ENCODE assay signal across 8 cellular contexts in genomic region chr3:150763122-150763840, GRCh38. TPM values are rescaled to one million over a fixed set of nuclear protein-coding genes. Genes with fewer than 3 reads are reported as not detected.
DNase-seq lines count a peak whose midpoint lies in the region; ATAC-seq and TF ChIP-seq lines count a peak whose summit lies in the region.

A gene with protein sequence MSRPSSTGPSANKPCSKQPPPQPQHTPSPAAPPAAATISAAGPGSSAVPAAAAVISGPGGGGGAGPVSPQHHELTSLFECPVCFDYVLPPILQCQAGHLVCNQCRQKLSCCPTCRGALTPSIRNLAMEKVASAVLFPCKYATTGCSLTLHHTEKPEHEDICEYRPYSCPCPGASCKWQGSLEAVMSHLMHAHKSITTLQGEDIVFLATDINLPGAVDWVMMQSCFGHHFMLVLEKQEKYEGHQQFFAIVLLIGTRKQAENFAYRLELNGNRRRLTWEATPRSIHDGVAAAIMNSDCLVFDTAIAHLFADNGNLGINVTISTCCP (minus strand): TSS chr3:150763169. CDS start chr3:150762849, 320 bp downstream.

- peak; percentile 97 for DNase-seq in GM06990 (ENCODE audit: extremely low read depth, insufficient read length)
- DNase-seq in HFF-Myc (ENCODE audit: extremely low read depth, low read depth), result peak; percentile 78
- DNase-seq in NB4 (ENCODE audit: low read depth), result peak; percentile 95
- DNase-seq in SKM-1 (lab: John Stamatoyannopoulos, UW; ENCODE audit: unreplicated experiment), result peak; percentile 90
- peak; percentile 89 to 95 for DNase-seq in activated naive CD4-positive, alpha-beta T cell treated with anti-CD3 and anti-CD28 coated beads, Interleukin-2, amount 50 U/mL, for 72 hours (ENCODE audit: low spot score in 2 of 2)
- peak; percentile 94 for DNase-seq in glomerular visceral epithelial cell (ENCODE audit: extremely low spot score)
- peak; percentile 97 for DNase-seq in osteocyte (ENCODE audit: extremely low spot score, unreplicated experiment)
- DNase-seq in thoracic aorta (ENCODE audit: low spot score), result peak; percentile 70

- H3K27ac ChIP-seq in thoracic aorta, result peak within 1 kb of the TSS; percentile 92 to 94

- H3K4me1 Mint-ChIP-seq in osteocyte (ENCODE audit: unreplicated experiment), result peaks cover 37% of the 10 kb centered on the region

- H3K27me3 Mint-ChIP-seq in osteocyte (ENCODE audit: unreplicated experiment), result no peaks in the 10 kb centered on the region

- peak; percentile 71 to 76 for ATAC-seq in activated naive CD4-positive, alpha-beta T cell treated with anti-CD3 and anti-CD28 coated beads, Interleukin-2, amount 50 U/mL, for 72 hours
- ATAC-seq in thoracic aorta (ENCODE audit: insufficient number of reproducible peaks, low FRiP score, low read depth), result peak; percentile 93

- TF ChIP-seq POLR2A in NB4 (IDR thresholded peaks at IDR 0.05; ENCODE audit: extremely low read depth, insufficient read length), result peak; percentile 73

- peak within 1 kb of the TSS; percentile 99 for H3K4me3 Mint-ChIP-seq in osteocyte (ENCODE audit: unreplicated experiment)

- no peaks in the 10 kb centered on the region for H3K9me3 ChIP-seq in thoracic aorta

- H3K36me3 ChIP-seq in GM06990 (ENCODE audit: control insufficient read depth, insufficient read depth, low read length) (no peaks in the 10 kb centered on the region), thoracic aorta (no peaks in the 10 kb centered on the region)

- H3K4me1 ChIP-seq in thoracic aorta (ENCODE audit: control insufficient read depth in 1 of 2, low read depth in 2 of 2), result peaks cover 18 to 40% of the 10 kb centered on the region in 2 donors

- no peaks in the 10 kb centered on the region for H3K9me3 Mint-ChIP-seq in activated naive CD4-positive, alpha-beta T cell treated with anti-CD3 and anti-CD28 coated beads, Interleukin-2, amount 50 U/mL, for 72 hours
- no peaks in the 10 kb centered on the region for H3K9me3 Mint-ChIP-seq in osteocyte (ENCODE audit: unreplicated experiment)

- no peaks in the 10 kb centered on the region for H3K27me3 ChIP-seq in GM06990 (replicated peaks; ENCODE audit: control insufficient read depth, insufficient read depth, low read length)
- H3K27me3 ChIP-seq in thoracic aorta (replicated peaks; ENCODE audit: insufficient read depth), result no peaks in the 10 kb centered on the region

- H3K36me3 Mint-ChIP-seq in activated naive CD4-positive, alpha-beta T cell treated with anti-CD3 and anti-CD28 coated beads, Interleukin-2, amount 50 U/mL, for 72 hours, result peaks cover 46 to 48% of the 10 kb centered on the region in 2 donors
- H3K36me3 Mint-ChIP-seq in osteocyte (ENCODE audit: unreplicated experiment), result peaks cover 3% of the 10 kb centered on the region

- TF ChIP-seq CTCF in GM06990 (IDR thresholded peaks at IDR 0.05; ENCODE audit: insufficient read depth, low read length, poor library complexity, severe bottlenecking) (no peak), HFF-Myc (IDR thresholded peaks at IDR 0.05; ENCODE audit: low read depth, low read length, missing control alignments) (no peak), NB4 (IDR thresholded peaks at IDR 0.05; ENCODE audit: low read depth, low read length) (no peak), osteocyte (IDR thresholded peaks at IDR 0.05) (no peak), thoracic aorta (IDR thresholded peaks at IDR 0.05) (no peak)

- H3K4me3 ChIP-seq in GM06990 (replicated peaks; ENCODE audit: low read depth, low read length) (peak within 1 kb of the TSS; percentile 78), HFF-Myc (replicated peaks; ENCODE audit: low read depth, low read length) (peak within 1 kb of the TSS; percentile 87), NB4 (ENCODE audit: low read depth, low read length) (peak within 1 kb of the TSS; percentile 75), thoracic aorta (peak within 1 kb of the TSS; percentile 84)

- peak within 1 kb of the TSS; percentile 99 to 100 for H3K27ac Mint-ChIP-seq in activated naive CD4-positive, alpha-beta T cell treated with anti-CD3 and anti-CD28 coated beads, Interleukin-2, amount 50 U/mL, for 72 hours
- H3K27ac Mint-ChIP-seq in osteocyte (ENCODE audit: unreplicated experiment), result peak within 1 kb of the TSS; percentile 100

RNA-seq across cellular contexts. Expression of the gene that starts here (rescaled TPM):
- 10 to 100 TPM; 68.3 to 74.7 TPM for total RNA-seq in activated naive CD4-positive, alpha-beta T cell treated with anti-CD3 and anti-CD28 coated beads, Interleukin-2, amount 50 U/mL, for 72 hours
- 26.9 and 27.6 TPM in 2 replicates for total RNA-seq in osteocyte
- total RNA-seq in thoracic aorta, result 10 to 100 TPM; 36.2 to 54.6 TPM

Comparison
In these comparisons a context has a peak if more than half of its experiments do, and no peak if none do; other contexts are left out.
1. Peak in every context shown above with its lines: DNase-seq, ATAC-seq, H3K4me3 ChIP-seq and H3K27ac ChIP-seq.